ENCODE assay signal across 21 cellular contexts in the genomic region with DNA sequence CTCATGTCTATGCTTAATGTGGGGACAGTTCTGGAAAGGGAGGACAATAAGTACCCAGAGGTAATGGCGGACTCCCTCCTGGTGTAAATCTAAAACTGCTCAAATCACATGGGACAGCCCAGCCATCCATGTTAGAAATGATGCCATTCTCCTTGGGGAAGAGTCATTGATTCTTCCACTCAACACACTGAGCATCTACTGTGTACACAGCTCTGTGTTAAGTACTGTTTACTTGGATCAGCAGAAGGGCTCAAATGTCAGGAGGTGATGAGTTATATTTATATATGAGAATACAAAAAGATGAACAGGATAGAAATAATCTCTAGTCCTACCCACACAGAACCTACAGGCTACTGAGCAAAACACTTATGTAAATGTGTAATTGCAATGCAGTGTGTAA. TPM values are rescaled to one million over a fixed set of nuclear protein-coding genes. Genes with fewer than 3 reads are reported as not detected.
DNase-seq lines count a peak whose midpoint lies in the region; ATAC-seq and TF ChIP-seq lines count a peak whose summit lies in the region.
"Had no signal": no experiment of that assay in that cellular context is flagged by ENCODE, and none has a peak within 500 bp of the region (broad histone marks: within the 10 kb centered on the region; RNA-seq: fewer than 3 reads in every experiment).

No MANE protein-coding gene starts in this region.

- no peaks in the 10 kb centered on the region for H3K4me1 Mint-ChIP-seq in activated naive CD4-positive, alpha-beta T cell treated with anti-CD3 and anti-CD28 coated beads, Interleukin-2, amount 50 U/mL, for 24 hours
- no peaks in the 10 kb centered on the region for H3K4me1 Mint-ChIP-seq in activated naive CD4-positive, alpha-beta T cell treated with anti-CD3 and anti-CD28 coated beads, Interleukin-2, amount 10 ng/mL, durations not matched to agents 7 days and 5 days
- H3K4me1 Mint-ChIP-seq in endothelial cell (ENCODE audit: unreplicated experiment) = peaks cover 15% of the 10 kb centered on the region

- no peak overlapping the region for H3K4me3 Mint-ChIP-seq in activated naive CD4-positive, alpha-beta T cell treated with anti-CD3 and anti-CD28 coated beads, Interleukin-2, amount 50 U/mL, for 24 hours
- H3K4me3 Mint-ChIP-seq in activated naive CD4-positive, alpha-beta T cell treated with anti-CD3 and anti-CD28 coated beads, Interleukin-2, amount 10 ng/mL, durations not matched to agents 7 days and 5 days = no peak overlapping the region
- peak overlapping the region; percentile 24 for H3K4me3 Mint-ChIP-seq in endothelial cell (ENCODE audit: unreplicated experiment)
- H3K4me3 Mint-ChIP-seq: IgD-negative memory B cell, T-cell had no signal

- peaks cover 10% of the 10 kb centered on the region for H3K36me3 Mint-ChIP-seq in activated naive CD4-positive, alpha-beta T cell treated with anti-CD3 and anti-CD28 coated beads, Interleukin-2, amount 50 U/mL, for 24 hours
- peaks cover 16% of the 10 kb centered on the region for H3K36me3 Mint-ChIP-seq in activated naive CD4-positive, alpha-beta T cell treated with anti-CD3 and anti-CD28 coated beads, Interleukin-2, amount 10 ng/mL, durations not matched to agents 7 days and 5 days
- H3K36me3 Mint-ChIP-seq in endothelial cell (ENCODE audit: low read depth, unreplicated experiment) = no peaks in the 10 kb centered on the region

- H3K9me3 Mint-ChIP-seq in activated naive CD4-positive, alpha-beta T cell treated with anti-CD3 and anti-CD28 coated beads, Interleukin-2, amount 50 U/mL, for 24 hours = no peaks in the 10 kb centered on the region
- H3K9me3 Mint-ChIP-seq in activated naive CD4-positive, alpha-beta T cell treated with anti-CD3 and anti-CD28 coated beads, Interleukin-2, amount 10 ng/mL, durations not matched to agents 7 days and 5 days = no peaks in the 10 kb centered on the region
- no peaks in the 10 kb centered on the region for H3K9me3 Mint-ChIP-seq in endothelial cell (ENCODE audit: unreplicated experiment)
- H3K9me3 Mint-ChIP-seq: IgD-negative memory B cell, T-cell had no signal

- ATAC-seq in GM18861 (IDR thresholded peaks at IDR 0.05; ENCODE audit: unreplicated experiment) (no peak), GM18909 (IDR thresholded peaks at IDR 0.05; ENCODE audit: poor library complexity, unreplicated experiment) (no peak)
- ATAC-seq: A549, HCT116, T-cell had no signal

- no peaks in the 10 kb centered on the region for H3K27me3 Mint-ChIP-seq in activated naive CD4-positive, alpha-beta T cell treated with anti-CD3 and anti-CD28 coated beads, Interleukin-2, amount 50 U/mL, for 24 hours
- no peaks in the 10 kb centered on the region for H3K27me3 Mint-ChIP-seq in activated naive CD4-positive, alpha-beta T cell treated with anti-CD3 and anti-CD28 coated beads, Interleukin-2, amount 10 ng/mL, durations not matched to agents 7 days and 5 days
- H3K27me3 Mint-ChIP-seq in endothelial cell (ENCODE audit: unreplicated experiment) = peaks cover 2% of the 10 kb centered on the region
- H3K27me3 Mint-ChIP-seq: IgD-negative memory B cell, T-cell had no signal

- no peak for TF ChIP-seq CTCF in endothelial cell (IDR thresholded peaks at IDR 0.05; ENCODE audit: unreplicated experiment)

- H3K27ac Mint-ChIP-seq in activated naive CD4-positive, alpha-beta T cell treated with anti-CD3 and anti-CD28 coated beads, Interleukin-2, amount 50 U/mL, for 24 hours = peak overlapping the region; percentile 64
- no peak overlapping the region for H3K27ac Mint-ChIP-seq in activated naive CD4-positive, alpha-beta T cell treated with anti-CD3 and anti-CD28 coated beads, Interleukin-2, amount 10 ng/mL, durations not matched to agents 7 days and 5 days
- H3K27ac Mint-ChIP-seq in endothelial cell (ENCODE audit: unreplicated experiment) = no peak overlapping the region
- H3K27ac Mint-ChIP-seq: IgD-negative memory B cell, T-cell had no signal

- CTCF ChIA-PET in activated naive CD4-positive, alpha-beta T cell treated with anti-CD3 and anti-CD28 coated beads, Interleukin-2, amount 10 ng/mL, durations not matched to agents 7 days and 5 days (lab: Charles Lee) = interaction anchor here (2.1 to 2.2 kb wide), 2 partner anchors 10 to 14 kb away, joined by 6 read pairs; no protein-coding TSS in a partner anchor

- no peak for DNase-seq in activated naive CD4-positive, alpha-beta T cell treated with anti-CD3 and anti-CD28 coated beads, Interleukin-2, amount 10 ng/mL, durations not matched to agents 7 days and 5 days
- DNase-seq in DMS53 treated with DMSO at 0.1 percent for 48 hours (lab: John Stamatoyannopoulos, UW; ENCODE audit: unreplicated experiment) (peak; percentile 85), NCI-H2029 treated with DMSO at 0.1 percent for 48 hours (lab: John Stamatoyannopoulos, UW) (peak; percentile 63), endothelial cell (ENCODE audit: low spot score) (no peak), HuH-7.5 (ENCODE audit: low spot score) (no peak)
- DNase-seq: BE2C; COR-L47; DMS 273 treated with DMSO at 0.1 percent for 48 hours; GOT3; NCI-H187; NCI-H2171; NCI-H446 treated with DMSO at 0.1 percent for 48 hours; NK-92 treated with Interleukin-12 subunit alpha and Interleukin-12 subunit beta, amount 100 ng/mL, for 24 hours; SJCRH30; T-cell had no signal

RNA-seq across cellular contexts. Expression of a gene that starts 31.8 kb away (rescaled TPM):
- 41.4 TPM for total RNA-seq in endothelial cell (ENCODE audit: unreplicated experiment)

RNA-seq across cellular contexts. Expression of a gene that starts 41.6 kb away (rescaled TPM):
- 108 TPM for total RNA-seq in endothelial cell (ENCODE audit: unreplicated experiment)

Comparison
In these comparisons a context has a peak if more than half of its experiments do, and no peak if none do; other contexts are left out.
1. DNase-seq: peak in DMS53 treated with DMSO at 0.1 percent for 48 hours (single experiment) and NCI-H2029 treated with DMSO at 0.1 percent for 48 hours (single experiment); none in activated naive CD4-positive, alpha-beta T cell treated with anti-CD3 and anti-CD28 coated beads, Interleukin-2, amount 10 ng/mL, durations not matched to agents 7 days and 5 days (single experiment), endothelial cell (single experiment) and HuH-7.5 (single experiment).